In the genomic region with DNA sequence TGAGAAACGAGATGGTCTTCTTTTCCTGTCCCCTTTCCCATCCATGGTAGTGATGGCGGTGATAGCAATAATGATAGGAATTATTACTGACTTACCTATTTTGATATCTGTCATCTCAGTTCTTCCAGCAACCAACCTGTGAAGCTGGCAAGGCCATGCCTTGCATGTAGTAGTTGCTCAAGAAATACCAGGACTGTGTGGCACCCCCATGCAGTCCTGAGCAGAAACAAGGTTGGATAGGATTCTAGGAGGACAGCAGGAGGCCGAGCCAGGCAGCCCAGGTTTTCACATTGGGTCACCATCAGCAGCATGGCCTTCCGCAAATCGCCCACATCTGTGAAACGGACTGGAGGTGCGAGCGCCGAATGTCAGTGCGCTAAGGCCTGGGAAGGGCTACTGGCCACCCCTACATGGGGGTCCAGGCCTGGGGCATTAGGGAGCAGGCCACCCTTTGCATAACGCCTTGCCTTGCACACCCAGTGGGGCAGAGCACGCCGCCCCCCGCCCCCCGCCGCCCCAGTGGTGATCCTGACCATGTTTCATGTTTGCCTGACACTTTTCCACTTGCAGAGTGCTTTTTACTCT, we compare ENCODE assay signal across 8 cellular contexts. TPM values are rescaled to one million over a fixed set of nuclear protein-coding genes. Genes with fewer than 3 reads are reported as not detected.
DNase-seq lines count a peak whose midpoint lies in the region; ATAC-seq and TF ChIP-seq lines count a peak whose summit lies in the region.
"Had no signal": no experiment of that assay in that cellular context is flagged by ENCODE, and none has a peak within 500 bp of the region (broad histone marks: within the 10 kb centered on the region; RNA-seq: fewer than 3 reads in every experiment).

No MANE protein-coding gene starts in this region.

- H3K4me1 ChIP-seq in Karpas-422 (ENCODE audit: low read length), result peaks cover 69% of the 10 kb centered on the region
- H3K4me1 ChIP-seq in lower lobe of right lung, result peaks cover 72% of the 10 kb centered on the region
- H3K4me1 ChIP-seq in stomach smooth muscle (ENCODE audit: control insufficient read depth, insufficient read depth, low read length), result peaks cover 77% of the 10 kb centered on the region

- no peak for DNase-seq in Karpas-422
- DNase-seq in activated naive CD4-positive, alpha-beta T cell treated with anti-CD3 and anti-CD28 coated beads, Interleukin-2, amount 50 U/mL, for 72 hours (ENCODE audit: low spot score in 2 of 2), result peak in 1 of 2 donors; percentile 58
- peak; percentile 50 for DNase-seq in lower lobe of right lung
- no peak for DNase-seq in stimulated activated CD4-positive, alpha-beta T cell treated with anti-CD3 and anti-CD28 coated beads, Interleukin-4, amount 100 ng/mL, for 4 hours
- no peak for DNase-seq in NCI-H1694 treated with DMSO at 0.1 percent for 48 hours (lab: John Stamatoyannopoulos, UW)
- DNase-seq in hippocampal formation (lab: John Stamatoyannopoulos, UW), result no peak
- DNase-seq: NCI-H2081 treated with DMSO at 0.1 percent for 48 hours had no signal

- H3K27ac ChIP-seq in Karpas-422 (ENCODE audit: low read length) (peak overlapping the region; percentile 96), lower lobe of right lung (peak overlapping the region; percentile 93), stomach smooth muscle (ENCODE audit: low read length) (peak overlapping the region; percentile 67)

- H3K4me3 ChIP-seq in Karpas-422 (ENCODE audit: low read length), result peak overlapping the region; percentile 87; the same call in 1 of the 2 replicates
- peak overlapping the region; percentile 90 for H3K4me3 ChIP-seq in lower lobe of right lung
- peak overlapping the region in 1 of 2 donors; percentile 84 for H3K4me3 ChIP-seq in stomach smooth muscle (ENCODE audit: low read length in 2 of 2)

- H3K79me2 ChIP-seq in Karpas-422 (ENCODE audit: low read length), result peaks cover 68% of the 10 kb centered on the region

- H3K4me2 ChIP-seq in Karpas-422 (ENCODE audit: low read depth, low read length, poor library complexity, severe bottlenecking), result peak overlapping the region; percentile 86

- H4K20me1 ChIP-seq in Karpas-422 (ENCODE audit: insufficient read depth, low read depth, low read length), result peaks cover 7% of the 10 kb centered on the region; the same call in 1 of the 2 replicates

- intact Hi-C loops in lower lobe of right lung (cut with DNase I), result loop anchor here (10.0 kb wide), 1 partner anchor 46 kb away; no protein-coding TSS in a partner anchor

- H2AFZ ChIP-seq in Karpas-422 (ENCODE audit: low read length), result no peak overlapping the region

- H3K9me2 ChIP-seq in Karpas-422 (replicated peaks; ENCODE audit: insufficient read depth, low read length), result no peaks in the 10 kb centered on the region

- peaks cover 48 to 67% of the 10 kb centered on the region in 2 donors for H3K36me3 Mint-ChIP-seq in activated naive CD4-positive, alpha-beta T cell treated with anti-CD3 and anti-CD28 coated beads, Interleukin-2, amount 50 U/mL, for 72 hours

- no peaks in the 10 kb centered on the region for H3K9me3 Mint-ChIP-seq in activated naive CD4-positive, alpha-beta T cell treated with anti-CD3 and anti-CD28 coated beads, Interleukin-2, amount 50 U/mL, for 72 hours

- H3K36me3 ChIP-seq in Karpas-422 (ENCODE audit: insufficient read depth, low read length) (peaks cover 11% of the 10 kb centered on the region; the same call in 1 of the 2 replicates), lower lobe of right lung (peaks cover 23% of the 10 kb centered on the region), stomach smooth muscle (ENCODE audit: control insufficient read depth in 2 of 2, insufficient read depth in 2 of 2, low read length in 2 of 2) (peaks cover 0 to 6% of the 10 kb centered on the region in 2 donors)

- H3K27me3 ChIP-seq in Karpas-422 (ENCODE audit: low read length) (no peaks in the 10 kb centered on the region), lower lobe of right lung (ENCODE audit: low read depth) (no peaks in the 10 kb centered on the region), stomach smooth muscle (ENCODE audit: control insufficient read depth in 1 of 2, insufficient read depth in 2 of 2, low read length in 2 of 2) (no peaks in the 10 kb centered on the region)

- peak overlapping the region; percentile 50 to 97 for H3K27ac Mint-ChIP-seq in activated naive CD4-positive, alpha-beta T cell treated with anti-CD3 and anti-CD28 coated beads, Interleukin-2, amount 50 U/mL, for 72 hours

- H3K9me3 ChIP-seq in Karpas-422 (ENCODE audit: low read length) (no peaks in the 10 kb centered on the region), lower lobe of right lung (no peaks in the 10 kb centered on the region), stomach smooth muscle (ENCODE audit: control insufficient read depth in 2 of 2, low read length in 2 of 2) (no peaks in the 10 kb centered on the region)

- no peak for ATAC-seq in activated naive CD4-positive, alpha-beta T cell treated with anti-CD3 and anti-CD28 coated beads, Interleukin-2, amount 50 U/mL, for 72 hours
- no peak for ATAC-seq in lower lobe of right lung

- no peak for TF ChIP-seq CTCF in lower lobe of right lung (IDR thresholded peaks at IDR 0.05)

- H3K9ac ChIP-seq in Karpas-422 (ENCODE audit: low read length) (peak overlapping the region; percentile 89), stomach smooth muscle (ENCODE audit: low read length in 2 of 2) (no peak overlapping the region)

RNA-seq across cellular contexts. Expression of gene GRK2, which starts 2.5 kb away (rescaled TPM):
- total RNA-seq in Karpas-422 (2014; rRNA removed; shearing (Covaris generic); ENCODE audit: low replicate concordance), result 94.7 and 190 TPM in 2 replicates
- 100 to 1,000 TPM; 289 to 376 TPM for total RNA-seq in activated naive CD4-positive, alpha-beta T cell treated with anti-CD3 and anti-CD28 coated beads, Interleukin-2, amount 50 U/mL, for 72 hours
- total RNA-seq in lower lobe of right lung, result 101 TPM

RNA-seq across cellular contexts. Expression of gene ANKRD13D, which starts 20.3 kb away (rescaled TPM):
- total RNA-seq in Karpas-422 (2014; rRNA removed; shearing (Covaris generic); ENCODE audit: low replicate concordance), result 31.3 and 91.8 TPM in 2 replicates
- total RNA-seq in activated naive CD4-positive, alpha-beta T cell treated with anti-CD3 and anti-CD28 coated beads, Interleukin-2, amount 50 U/mL, for 72 hours, result 100 to 1,000 TPM in 1 of 2 donors, 10 to 100 TPM in 1; 76.0 to 213 TPM
- 66.9 TPM for total RNA-seq in lower lobe of right lung

RNA-seq across cellular contexts. Expression of gene SSH3, which starts 34.6 kb away (rescaled TPM):
- total RNA-seq in Karpas-422 (2014; rRNA removed; shearing (Covaris generic); ENCODE audit: low replicate concordance), result 0.61 and 0.82 TPM in 2 replicates
- 10 to 100 TPM; 11.6 to 16.5 TPM for total RNA-seq in activated naive CD4-positive, alpha-beta T cell treated with anti-CD3 and anti-CD28 coated beads, Interleukin-2, amount 50 U/mL, for 72 hours
- total RNA-seq in lower lobe of right lung, result 37.7 TPM
